Comparison of ENCODE assay signal across 35 cellular contexts in the genomic region with DNA sequence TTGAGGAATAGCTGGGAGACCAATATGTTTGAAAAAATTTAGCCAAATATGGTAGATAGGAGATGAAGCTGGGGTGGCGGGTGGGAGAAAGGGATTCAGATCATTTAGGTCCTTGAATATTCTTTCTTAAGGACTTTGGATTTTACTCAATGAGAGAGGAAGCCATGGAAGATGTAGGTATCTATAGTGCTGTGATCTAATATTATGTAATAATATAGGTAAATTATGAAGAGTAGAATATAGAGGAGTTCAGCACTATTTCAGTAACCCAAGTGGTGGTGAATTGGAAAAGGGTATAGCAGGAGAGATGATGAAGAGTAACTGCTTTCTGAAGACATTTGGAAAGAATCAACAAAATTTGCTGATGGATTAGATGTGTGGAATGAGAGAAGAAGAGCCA.
"Had no signal": no experiment of that assay in that cellular context is flagged by ENCODE, and none has a peak within 500 bp of the region (broad histone marks: within the 10 kb centered on the region; RNA-seq: fewer than 3 reads in every experiment).

No MANE protein-coding gene starts in this region.

- DNase-seq: Karpas-422, Kasumi-1, MG63, MM.1S, MV-4-11, NCI-H1048, NCI-H1092, NCI-H1092 treated with DMSO at 0.1 percent for 48 hours, NCI-H1105, NCI-H1105 treated with DMSO at 0.1 percent for 48 hours, NCI-H1417, NCI-H1417 treated with DMSO at 0.1 percent for 48 hours, NCI-H1436, NCI-H1436 treated with DMSO at 0.1 percent for 48 hours, NCI-H146, NCI-H1694, NCI-H1694 treated with DMSO at 0.1 percent for 48 hours, NCI-H187, NCI-H187 treated with DMSO at 0.1 percent for 48 hours, NCI-H1930, NCI-H2029, NCI-H2029 treated with DMSO at 0.1 percent for 48 hours, NCI-H2081, NCI-H2081 treated with DMSO at 0.1 percent for 48 hours, NCI-H2107, NCI-H2171, NCI-H2171 treated with DMSO at 0.1 percent for 48 hours, NCI-H2227 treated with DMSO at 0.1 percent for 48 hours, NCI-H226, NCI-H345, NCI-H446, NCI-H446 treated with DMSO at 0.1 percent for 48 hours, NCI-H510A, NCI-H510A treated with DMSO at 0.1 percent for 48 hours, NCI-H524 had no signal

- H3K9me3 ChIP-seq: MG63 had no signal

- H3K27me3 ChIP-seq: MG63 had no signal

- H3K36me3 ChIP-seq: MG63 had no signal

- H3K4me3 ChIP-seq: MG63 had no signal
